ENCODE assay signal across 8 cellular contexts in the genomic region with DNA sequence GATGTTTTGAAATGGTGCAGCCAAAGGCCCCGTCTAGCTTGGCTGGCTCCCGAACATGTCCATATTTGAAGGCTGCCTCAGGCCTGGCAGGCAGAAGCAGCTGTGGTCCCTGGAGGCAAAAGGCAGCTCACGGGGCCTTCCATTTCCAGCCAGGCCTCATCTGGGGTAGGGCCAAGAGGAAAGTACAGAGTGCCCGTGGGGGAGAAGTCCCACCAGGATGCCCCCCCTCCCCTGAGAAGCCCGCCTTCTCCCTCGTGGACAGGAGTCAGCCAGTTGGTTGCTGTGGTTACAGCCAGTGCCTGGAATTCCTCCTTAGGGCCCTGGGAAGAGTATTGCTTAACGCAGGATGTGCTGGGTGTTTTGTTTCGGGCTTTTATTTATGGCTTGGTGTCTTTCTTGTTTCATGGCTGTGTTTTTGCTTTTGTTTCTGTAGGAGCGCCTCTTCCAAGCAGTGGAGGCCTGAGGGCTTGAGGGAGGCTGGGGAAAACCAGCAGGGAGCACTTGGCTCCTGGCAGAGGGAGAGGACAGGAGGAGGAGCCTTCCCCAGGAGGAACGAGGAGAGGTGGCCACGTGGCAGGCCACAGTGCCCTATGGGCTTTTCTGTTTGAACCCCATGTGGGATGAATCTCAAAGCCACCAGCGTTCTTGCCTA.
DNase-seq lines count a peak whose midpoint lies in the region; ATAC-seq lines count a peak whose summit lies in the region.

No MANE protein-coding gene starts in this region.

- no peak for ATAC-seq in HG03175 (IDR thresholded peaks at IDR 0.05; ENCODE audit: unreplicated experiment)
- ATAC-seq in GM21717 (IDR thresholded peaks at IDR 0.05; ENCODE audit: unreplicated experiment): no peak

- DNase-seq in AG20443 (ENCODE audit: low spot score): peak; percentile 96
- peak; percentile 63 for DNase-seq in SK-N-MC (ENCODE audit: low read depth, low spot score)
- peak; percentile 98 for DNase-seq in foreskin melanocyte
- DNase-seq in non-pigmented ciliary epithelial cell (ENCODE audit: low read depth): peak; percentile 60
- DNase-seq in activated naive CD4-positive, alpha-beta T cell treated with Interleukin-2 at 50 U/mL for 16 hours: no peak
- DNase-seq in stimulated activated naive CD4-positive, alpha-beta T cell treated with Interleukin-2 at 50 U/mL for 16 hours (lab: John Stamatoyannopoulos, UW): no peak

- H3K4me3 ChIP-seq in SK-N-MC: peak overlapping the region; percentile 25; the same call in 1 of the 2 replicates

- H3K27ac ChIP-seq in SK-N-MC: peak overlapping the region; percentile 92

- H3K9me3 ChIP-seq in SK-N-MC (ENCODE audit: low read depth, low read length): no peaks in the 10 kb centered on the region

- no peaks in the 10 kb centered on the region; the same call in 1 of the 2 replicates for H3K36me3 ChIP-seq in SK-N-MC (ENCODE audit: insufficient read depth, low read length)

- no peak overlapping the region for H3K9ac ChIP-seq in SK-N-MC (ENCODE audit: insufficient read length)

Comparison
In these comparisons a context has a peak if more than half of its experiments do, and no peak if none do; other contexts are left out.
1. DNase-seq: peak in AG20443 (single experiment), SK-N-MC (single experiment), foreskin melanocyte (single experiment) and non-pigmented ciliary epithelial cell (single experiment); none in activated naive CD4-positive, alpha-beta T cell treated with Interleukin-2 at 50 U/mL for 16 hours (single experiment) and stimulated activated naive CD4-positive, alpha-beta T cell treated with Interleukin-2 at 50 U/mL for 16 hours (single experiment).